ENCODE assay signal across 13 cellular contexts in the genomic region with DNA sequence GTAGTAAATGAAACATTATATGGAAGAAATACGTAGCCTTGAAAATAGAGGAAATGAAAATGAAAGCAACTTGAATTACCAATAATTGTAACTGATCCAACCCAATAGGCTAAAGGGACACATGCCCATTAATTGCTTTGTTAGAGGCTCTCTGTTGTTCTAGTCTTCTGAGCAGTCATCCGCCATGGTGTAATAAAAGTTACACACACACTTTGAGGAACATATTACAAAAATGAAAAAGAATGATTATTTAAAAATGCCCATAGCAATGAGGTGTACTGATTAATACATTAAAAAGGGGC.
DNase-seq lines count a peak whose midpoint lies in the region; ATAC-seq and TF ChIP-seq lines count a peak whose summit lies in the region.
"Had no signal": no experiment of that assay in that cellular context is flagged by ENCODE, and none has a peak within 500 bp of the region (broad histone marks: within the 10 kb centered on the region; RNA-seq: fewer than 3 reads in every experiment).

No MANE protein-coding gene starts in this region.

- H3K27ac ChIP-seq in esophagus muscularis mucosa (replicated peaks in 1 of 4), result peak overlapping the region; percentile 10 to 57 (median 40)
- H3K27ac ChIP-seq: neutrophil had no signal

- H3K27ac Mint-ChIP-seq in stimulated activated naive B cell treated with anti-CD40 and anti-IgM and Interleukin-4, amounts not matched to agents 10 μg/mL and 1 μg/mL and 100 μg/mL, for 72 hours, result peak overlapping the region; percentile 42

- WGBS in esophagus muscularis mucosa, result 78% methylated on average over 2 of the region's 2 CpGs

- no peaks in the 10 kb centered on the region for H3K27me3 Mint-ChIP-seq in stimulated activated naive B cell treated with anti-CD40 and anti-IgM and Interleukin-4, amounts not matched to agents 10 μg/mL and 1 μg/mL and 100 μg/mL, for 72 hours

- TF ChIP-seq CTCF in NB4 (IDR thresholded peaks at IDR 0.05; ENCODE audit: low read depth, low read length) (no peak), esophagus muscularis mucosa (IDR thresholded peaks at IDR 0.05) (no peak)

- no peaks in the 10 kb centered on the region for H3K36me3 ChIP-seq in esophagus muscularis mucosa
- H3K36me3 ChIP-seq: neutrophil had no signal

- peaks cover 8 to 11% of the 10 kb centered on the region in 2 donors for H3K9me3 Mint-ChIP-seq in stimulated activated naive B cell treated with anti-CD40 and anti-IgM and Interleukin-4, amounts not matched to agents 10 μg/mL and 1 μg/mL and 100 μg/mL, for 72 hours

- ATAC-seq in GM19395 (IDR thresholded peaks at IDR 0.05; ENCODE audit: unreplicated experiment) (peak; percentile 73), GM18907 (IDR thresholded peaks at IDR 0.05; ENCODE audit: unreplicated experiment) (no peak)
- peak; percentile 84 to 91 for ATAC-seq in stimulated activated naive B cell treated with anti-CD40 and anti-IgM and Interleukin-4, amounts not matched to agents 10 μg/mL and 1 μg/mL and 100 μg/mL, for 72 hours (replicated peaks)
- ATAC-seq in stimulated activated naive CD8-positive, alpha-beta T cell treated with anti-CD3 and anti-CD28 coated beads, Interleukin-15, Interleukin-2, amounts not matched to agents 100 U/mL and 50 U/mL, for 24 hours, result no peak

- H3K4me3 Mint-ChIP-seq in stimulated activated naive B cell treated with anti-CD40 and anti-IgM and Interleukin-4, amounts not matched to agents 10 μg/mL and 1 μg/mL and 100 μg/mL, for 72 hours, result no peak overlapping the region

- TF ChIP-seq POLR2A in NB4 (IDR thresholded peaks at IDR 0.05; ENCODE audit: extremely low read depth, insufficient read length), result no peak
- no peak for TF ChIP-seq POLR2A in esophagus muscularis mucosa (IDR thresholded peaks at IDR 0.05; ENCODE audit: low read depth)

- intact Hi-C loops in esophagus muscularis mucosa (cut with DNase I), result no loop called here

- H3K27me3 ChIP-seq in esophagus muscularis mucosa, result no peaks in the 10 kb centered on the region
- H3K27me3 ChIP-seq: neutrophil had no signal

- TF ChIP-seq EP300 in esophagus muscularis mucosa (IDR thresholded peaks at IDR 0.05), result no peak

- no peaks in the 10 kb centered on the region for H3K9me3 ChIP-seq in esophagus muscularis mucosa
- H3K9me3 ChIP-seq: neutrophil had no signal

- DNase-seq in NB4 (ENCODE audit: low read depth) (peak; percentile 6), esophagus muscularis mucosa (ENCODE audit: extremely low spot score) (no peak), HK-2 (ENCODE audit: unreplicated experiment) (no peak), NCI-H510A treated with DMSO at 0.1 percent for 48 hours (lab: John Stamatoyannopoulos, UW) (no peak)
- DNase-seq in stimulated activated naive B cell treated with anti-CD40 and anti-IgM and Interleukin-4, amounts not matched to agents 10 μg/mL and 1 μg/mL and 100 μg/mL, for 72 hours, result no peak
- DNase-seq in stimulated activated naive CD8-positive, alpha-beta T cell treated with anti-CD3 and anti-CD28 coated beads, Interleukin-15, Interleukin-2, amounts not matched to agents 100 U/mL and 50 U/mL, for 24 hours, result no peak
- DNase-seq: DMS 273 treated with DMSO at 0.1 percent for 48 hours; NCI-H1436; OCI-M1; stimulated activated CD4-positive, alpha-beta T cell treated with anti-CD3 and anti-CD28 coated beads, Interleukin-4, amount 100 ng/mL, for 1 hour had no signal

- H3K4me1 Mint-ChIP-seq in stimulated activated naive B cell treated with anti-CD40 and anti-IgM and Interleukin-4, amounts not matched to agents 10 μg/mL and 1 μg/mL and 100 μg/mL, for 72 hours, result peaks cover 5 to 12% of the 10 kb centered on the region in 2 donors

- peaks cover 0 to 13% (median 9%) of the 10 kb centered on the region in 4 donors for H3K4me1 ChIP-seq in esophagus muscularis mucosa

- H3K4me3 ChIP-seq in NB4 (ENCODE audit: low read depth, low read length) (no peak overlapping the region), esophagus muscularis mucosa (no peak overlapping the region)

- H3K36me3 Mint-ChIP-seq in stimulated activated naive B cell treated with anti-CD40 and anti-IgM and Interleukin-4, amounts not matched to agents 10 μg/mL and 1 μg/mL and 100 μg/mL, for 72 hours, result no peaks in the 10 kb centered on the region

Comparison
In these comparisons a context has a peak if more than half of its experiments do, and no peak if none do; other contexts are left out.
1. ATAC-seq: peak in GM19395 (single experiment) and stimulated activated naive B cell treated with anti-CD40 and anti-IgM and Interleukin-4, amounts not matched to agents 10 μg/mL and 1 μg/mL and 100 μg/mL, for 72 hours (2 of 2); none in stimulated activated naive CD8-positive, alpha-beta T cell treated with anti-CD3 and anti-CD28 coated beads, Interleukin-15, Interleukin-2, amounts not matched to agents 100 U/mL and 50 U/mL, for 24 hours (single experiment) and GM18907 (single experiment).